In the genomic region with DNA sequence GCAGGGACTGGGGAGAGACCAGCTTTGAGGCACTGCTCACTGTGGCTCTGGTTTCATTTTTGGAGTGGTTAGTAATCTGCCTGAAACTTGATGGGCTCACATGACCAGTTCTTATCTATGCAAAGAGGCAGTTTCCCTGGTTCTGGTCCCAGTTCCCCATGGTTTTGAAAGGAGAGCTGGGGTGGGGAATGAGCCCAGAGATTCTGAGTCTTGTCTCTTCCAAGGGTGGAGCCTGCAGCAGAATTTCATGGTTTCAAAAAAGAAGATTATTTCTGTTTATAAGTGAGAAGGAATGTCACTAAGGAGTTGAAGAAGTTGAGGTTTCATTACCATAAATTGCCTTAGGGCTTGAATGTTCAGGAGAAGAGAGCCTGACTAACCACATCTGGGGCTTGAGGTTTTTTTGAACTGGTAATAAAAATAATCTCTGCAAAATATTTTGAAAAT, we compare ENCODE assay signal across 12 cellular contexts.
DNase-seq lines count a peak whose midpoint lies in the region; ATAC-seq and TF ChIP-seq lines count a peak whose summit lies in the region.
"Had no signal": no experiment of that assay in that cellular context is flagged by ENCODE, and none has a peak within 500 bp of the region (broad histone marks: within the 10 kb centered on the region; RNA-seq: fewer than 3 reads in every experiment).

No MANE protein-coding gene starts in this region.

- CTCF ChIA-PET in OCI-LY7 (lab: Charles Lee; ENCODE audit: unreplicated experiment), result no interaction called here

- peaks cover 37% of the 10 kb centered on the region for H3K27me3 Mint-ChIP-seq in central memory CD8-positive, alpha-beta T cell

- H3K4me1 ChIP-seq in left lung, result no peaks in the 10 kb centered on the region
- H3K4me1 ChIP-seq in OCI-LY7 (ENCODE audit: insufficient read depth, low read length, poor library complexity, severe bottlenecking), result no peaks in the 10 kb centered on the region

- H3K36me3 ChIP-seq in left lung (no peaks in the 10 kb centered on the region), OCI-LY7 (ENCODE audit: insufficient read depth, low read length) (no peaks in the 10 kb centered on the region)
- H3K36me3 ChIP-seq: sigmoid colon had no signal

- H3K36me3 Mint-ChIP-seq in central memory CD8-positive, alpha-beta T cell (ENCODE audit: insufficient read depth), result no peaks in the 10 kb centered on the region

- H3K9me3 ChIP-seq in left lung, result peaks cover 0 to 2% of the 10 kb centered on the region in 2 donors
- H3K9me3 ChIP-seq in OCI-LY7 (ENCODE audit: low read length), result no peaks in the 10 kb centered on the region
- H3K9me3 ChIP-seq: mucosa of descending colon had no signal

- ATAC-seq in Right ventricle myocardium inferior (peak; percentile 88), left lung (peak; percentile 77), HG03442 (IDR thresholded peaks at IDR 0.05; ENCODE audit: unreplicated experiment) (no peak)
- ATAC-seq in central memory CD8-positive, alpha-beta T cell (replicated peaks; ENCODE audit: extremely low read depth, poor library complexity, severe bottlenecking), result no peak
- ATAC-seq: mucosa of descending colon had no signal

- H3K4me3 ChIP-seq in left lung (no peak overlapping the region), OCI-LY7 (ENCODE audit: low read depth, low read length, poor library complexity, severe bottlenecking) (no peak overlapping the region)
- H3K4me3 ChIP-seq: mucosa of descending colon, sigmoid colon had no signal

- peak overlapping the region; percentile 2 for H3K27ac Mint-ChIP-seq in central memory CD8-positive, alpha-beta T cell (ENCODE audit: low read depth)

- no peak overlapping the region for H3K4me3 Mint-ChIP-seq in central memory CD8-positive, alpha-beta T cell

- peaks cover 6% of the 10 kb centered on the region for H3K4me1 Mint-ChIP-seq in central memory CD8-positive, alpha-beta T cell

- H3K27ac ChIP-seq in left lung (no peak overlapping the region), OCI-LY7 (ENCODE audit: low read depth, low read length, poor library complexity, severe bottlenecking) (no peak overlapping the region)
- H3K27ac ChIP-seq: sigmoid colon had no signal

- intact Hi-C loops in Right ventricle myocardium inferior (cut with DNase I), result no loop called here
- intact Hi-C loops in cardiac septum (cut with DNase I), result no loop called here
- intact Hi-C loops in left lung (cut with DNase I), result no loop called here
- intact Hi-C loops in OCI-LY7 (cut with micrococcal nuclease; ENCODE audit: unreplicated experiment), result no loop called here

- POLR2A ChIA-PET in OCI-LY7 (lab: Charles Lee), result interaction anchor here (1.4 kb wide), 1 partner anchor 31 kb away, joined by 3 read pairs; no protein-coding TSS in a partner anchor

- no peaks in the 10 kb centered on the region for H3K27me3 ChIP-seq in left lung
- H3K27me3 ChIP-seq: sigmoid colon had no signal

- H2AFZ ChIP-seq in OCI-LY7 (ENCODE audit: low read length), result no peak overlapping the region

- no peak for DNase-seq in Right ventricle myocardium inferior (ENCODE audit: missing footprints)
- no peak for DNase-seq in cardiac septum (ENCODE audit: low spot score)
- no peak for DNase-seq in central memory CD8-positive, alpha-beta T cell (ENCODE audit: low spot score in 2 of 2)
- DNase-seq in left lung, result no peak
- DNase-seq in NCI-H510A treated with DMSO at 0.1 percent for 48 hours (lab: John Stamatoyannopoulos, UW), result no peak
- no peak for DNase-seq in activated CD4-positive, alpha-beta T cell treated with anti-CD3 and anti-CD28 coated beads for 48 hours
- no peak for DNase-seq in OCI-LY7 (ENCODE audit: low spot score)
- DNase-seq: KG1, SHP77, sigmoid colon had no signal

- TF ChIP-seq CTCF in left lung (IDR thresholded peaks at IDR 0.05) (no peak), OCI-LY7 (conservative IDR thresholded peaks at IDR 0.05; ENCODE audit: low read length) (no peak)

- no TSS peak for BruUV-seq in OCI-LY7 (replicated peaks; lab: Mats Ljungman, UMichigan)

- H4K20me1 ChIP-seq in OCI-LY7 (ENCODE audit: insufficient read depth, low read length), result no peaks in the 10 kb centered on the region

- no peaks in the 10 kb centered on the region for H3K79me2 ChIP-seq in OCI-LY7 (ENCODE audit: insufficient read depth, low read depth, low read length)

- H3K4me2 ChIP-seq in OCI-LY7 (ENCODE audit: low read length), result no peak overlapping the region

- H3K9me3 Mint-ChIP-seq in central memory CD8-positive, alpha-beta T cell, result no peaks in the 10 kb centered on the region

- H3K9me2 ChIP-seq in OCI-LY7 (ENCODE audit: insufficient read depth, low read length), result no peaks in the 10 kb centered on the region

Comparison
In these comparisons a context has a peak if more than half of its experiments do, and no peak if none do; other contexts are left out.
1. ATAC-seq: peak in Right ventricle myocardium inferior (single experiment) and left lung (single experiment); none in central memory CD8-positive, alpha-beta T cell (single experiment) and HG03442 (single experiment).